In genomic region chr6:21767891-21768659, GRCh38 we compare ENCODE assay signal across 15 cellular contexts.
DNase-seq lines count a peak whose midpoint lies in the region; FAIRE-seq and TF ChIP-seq lines count a peak whose summit lies in the region.
"Had no signal": no experiment of that assay in that cellular context is flagged by ENCODE, and none has a peak within 500 bp of the region (broad histone marks: within the 10 kb centered on the region; RNA-seq: fewer than 3 reads in every experiment).

No MANE protein-coding gene starts in this region.

- peaks cover 18% of the 10 kb centered on the region for H3K36me3 Mint-ChIP-seq in brain
- H3K36me3 Mint-ChIP-seq in activated naive CD4-positive, alpha-beta T cell treated with anti-CD3 and anti-CD28 coated beads, Interleukin-2, amount 10 ng/mL, durations not matched to agents 7 days and 5 days = no peaks in the 10 kb centered on the region

- H3K4me1 ChIP-seq in HUES48 (ENCODE audit: control insufficient read depth, insufficient read depth, low read length) (peaks cover 50% of the 10 kb centered on the region), kidney (ENCODE audit: control insufficient read depth in 1 of 2, insufficient read depth in 1 of 2, low read depth in 1 of 2, low read length in 2 of 2) (peaks cover 0 to 7% of the 10 kb centered on the region in 2 donors)

- H3K9ac ChIP-seq in HUES48 (ENCODE audit: low read depth, low read length) = no peak overlapping the region
- no peak overlapping the region for H3K9ac ChIP-seq in kidney (ENCODE audit: low read length in 2 of 2)

- H3K27me3 Mint-ChIP-seq in brain = no peaks in the 10 kb centered on the region
- H3K27me3 Mint-ChIP-seq in activated naive CD4-positive, alpha-beta T cell treated with anti-CD3 and anti-CD28 coated beads, Interleukin-2, amount 10 ng/mL, durations not matched to agents 7 days and 5 days = no peaks in the 10 kb centered on the region
- H3K27me3 Mint-ChIP-seq: activated T-cell treated with anti-CD3 and anti-CD28 coated beads, Interleukin-2, amount 50 U/mL, for 24 hours had no signal

- CTCF ChIA-PET in activated naive CD4-positive, alpha-beta T cell treated with anti-CD3 and anti-CD28 coated beads, Interleukin-2, amount 10 ng/mL, durations not matched to agents 7 days and 5 days (lab: Charles Lee) = no interaction called here

- TF ChIP-seq CTCF in brain (conservative IDR thresholded peaks at IDR 0.05) (no peak), kidney (IDR thresholded peaks at IDR 0.05; ENCODE audit: borderline replicate concordance, extremely low read depth, insufficient read depth) (no peak)

- no peaks in the 10 kb centered on the region for H3K9me3 Mint-ChIP-seq in brain
- no peaks in the 10 kb centered on the region for H3K9me3 Mint-ChIP-seq in activated naive CD4-positive, alpha-beta T cell treated with anti-CD3 and anti-CD28 coated beads, Interleukin-2, amount 10 ng/mL, durations not matched to agents 7 days and 5 days
- H3K9me3 Mint-ChIP-seq: activated T-cell treated with anti-CD3 and anti-CD28 coated beads, Interleukin-2, amount 50 U/mL, for 24 hours had no signal

- no peak overlapping the region for H3K4me3 Mint-ChIP-seq in brain
- no peak overlapping the region for H3K4me3 Mint-ChIP-seq in activated naive CD4-positive, alpha-beta T cell treated with anti-CD3 and anti-CD28 coated beads, Interleukin-2, amount 10 ng/mL, durations not matched to agents 7 days and 5 days
- H3K4me3 Mint-ChIP-seq: activated T-cell treated with anti-CD3 and anti-CD28 coated beads, Interleukin-2, amount 50 U/mL, for 24 hours had no signal

- peak overlapping the region in 3 of 5 experiments; percentile 5 to 84 (median 29) for H3K27ac Mint-ChIP-seq in brain
- no peak overlapping the region for H3K27ac Mint-ChIP-seq in activated naive CD4-positive, alpha-beta T cell treated with anti-CD3 and anti-CD28 coated beads, Interleukin-2, amount 10 ng/mL, durations not matched to agents 7 days and 5 days
- H3K27ac Mint-ChIP-seq: activated T-cell treated with anti-CD3 and anti-CD28 coated beads, Interleukin-2, amount 50 U/mL, for 24 hours had no signal

- DNase-seq in ACHN = peak; percentile 23
- no peak for DNase-seq in kidney
- no peak for DNase-seq in activated naive CD4-positive, alpha-beta T cell treated with anti-CD3 and anti-CD28 coated beads, Interleukin-2, amount 10 ng/mL, durations not matched to agents 7 days and 5 days
- no peak for DNase-seq in activated gamma-delta T cell treated with Interleukin-2 at 50 U/mL for 16 hours
- no peak for DNase-seq in activated gamma-delta T cell (lab: John Stamatoyannopoulos, UW)
- no peak for DNase-seq in germinal center (ENCODE audit: low spot score)
- DNase-seq: activated CD4-positive, CD25-positive, alpha-beta regulatory T cell; activated T-cell treated with anti-CD3 and anti-CD28 coated beads, Interleukin-2, amount 50 U/mL, for 24 hours; AML-193; NCI-H1092; NCI-H510A treated with DMSO at 0.1 percent for 48 hours; SJCRH30 had no signal

- in situ Hi-C loops in ACHN (cut with HindIII; ENCODE audit: low pct_ligation_motif_present, low pct_unique_long_range_greater_than_20kb, low sequenced_read_pairs) = no loop called here

- peaks cover 59% of the 10 kb centered on the region for H3K4me1 Mint-ChIP-seq in brain
- H3K4me1 Mint-ChIP-seq in activated naive CD4-positive, alpha-beta T cell treated with anti-CD3 and anti-CD28 coated beads, Interleukin-2, amount 10 ng/mL, durations not matched to agents 7 days and 5 days = no peaks in the 10 kb centered on the region

- intact Hi-C loops in kidney (cut with DNase I) = no loop called here

- H3K4me3 ChIP-seq in HUES48 (ENCODE audit: low read depth, low read length) = no peak overlapping the region
- H3K4me3 ChIP-seq in kidney (ENCODE audit: low read length in 2 of 2) = no peak overlapping the region
- H3K4me3 ChIP-seq: SJCRH30 had no signal

- peak; percentile 79 for FAIRE-seq in kidney (lab: Jason Lieb, UNC)
- FAIRE-seq: urothelium cell line had no signal

- no peaks in the 10 kb centered on the region for H3K27me3 ChIP-seq in HUES48 (ENCODE audit: control insufficient read depth, insufficient read depth, low read length)
- H3K27me3 ChIP-seq: SJCRH30 had no signal

- H3K27ac ChIP-seq in HUES48 (ENCODE audit: low read depth, low read length) = peak overlapping the region; percentile 90
- no peak overlapping the region for H3K27ac ChIP-seq in kidney (ENCODE audit: low read depth in 2 of 2, low read length in 2 of 2)
- H3K27ac ChIP-seq: SJCRH30 had no signal

- no peaks in the 10 kb centered on the region for H3K9me3 ChIP-seq in HUES48 (ENCODE audit: control insufficient read depth, insufficient read depth, low read length)
- no peaks in the 10 kb centered on the region for H3K9me3 ChIP-seq in kidney (ENCODE audit: control insufficient read depth in 1 of 2, low read length in 2 of 2)
- H3K9me3 ChIP-seq: SJCRH30 had no signal

- H3K36me3 ChIP-seq in HUES48 (ENCODE audit: control insufficient read depth, insufficient read depth, low read length) (0 out of 2 replicates have a peak, but pooled peaks cover under 1% of the 10 kb centered on the region), kidney (ENCODE audit: control insufficient read depth in 1 of 2, insufficient read depth in 2 of 2, low read length in 2 of 2) (no peaks in the 10 kb centered on the region)
- H3K36me3 ChIP-seq: SJCRH30 had no signal
